In genomic region chr1:156920233-156921052, GRCh38 we compare ENCODE assay signal across 8 cellular contexts. TPM values are rescaled to one million over a fixed set of nuclear protein-coding genes. Genes with fewer than 3 reads are reported as not detected.
DNase-seq lines count a peak whose midpoint lies in the region; ATAC-seq lines count a peak whose summit lies in the region.

Gene LRRC71 (plus strand): TSS chr1:156920632. CDS start chr1:156920804, 172 bp downstream.

- peak within 1 kb of the TSS in 1 of 8 donors; percentile 59 for H3K4me3 Mint-ChIP-seq in naive B cell

- DNase-seq in NCI-H2107 (lab: John Stamatoyannopoulos, UW): peak; percentile 27
- DNase-seq in NCI-H2107 treated with DMSO at 0.1 percent for 48 hours (lab: John Stamatoyannopoulos, UW; ENCODE audit: unreplicated experiment): no peak
- DNase-seq in NCI-H82 treated with DMSO at 0.1 percent for 48 hours (lab: John Stamatoyannopoulos, UW; ENCODE audit: unreplicated experiment): peak; percentile 67
- DNase-seq in activated T-cell treated with anti-CD3 and anti-CD28 coated beads for 48 hours (ENCODE audit: low read depth): peak; percentile 83
- peak; percentile 72 for DNase-seq in fibroblast of gingiva (ENCODE audit: low read depth)
- DNase-seq in naive B cell: no peak
- peak in 5 of 6 experiments; percentile 14 to 53 (median 47) for DNase-seq in stimulated activated naive CD4-positive, alpha-beta T cell (lab: John Stamatoyannopoulos, UW)

- H3K36me3 Mint-ChIP-seq in naive B cell: peaks cover 0 to under 1% of the 10 kb centered on the region in 2 donors

- peak within 1 kb of the TSS in 2 of 6 donors; percentile 51 to 94 for H3K27ac Mint-ChIP-seq in naive B cell

- peaks cover 5 to 18% (median 6%) of the 10 kb centered on the region in 3 donors for H3K4me1 Mint-ChIP-seq in naive B cell

- ATAC-seq in naive B cell (ENCODE audit: low read depth in 2 of 2) (peak; percentile 27 to 34), HG03521 (IDR thresholded peaks at IDR 0.05; ENCODE audit: unreplicated experiment) (no peak)

- peaks cover 0 to 5% (median 0%) of the 10 kb centered on the region in 7 donors for H3K9me3 Mint-ChIP-seq in naive B cell

- peaks cover 53 to 92% (median 66%) of the 10 kb centered on the region in 3 donors for H3K27me3 Mint-ChIP-seq in naive B cell

RNA-seq across cellular contexts. Expression of gene LRRC71, which starts in this region (rescaled TPM):
- not detected for polyA plus RNA-seq in naive B cell (ENCODE audit: low read depth in 6 of 6)

Comparison
In these comparisons a context has a peak if more than half of its experiments do, and no peak if none do; other contexts are left out.
1. DNase-seq: peak in NCI-H2107 (single experiment), NCI-H82 treated with DMSO at 0.1 percent for 48 hours (single experiment), activated T-cell treated with anti-CD3 and anti-CD28 coated beads for 48 hours (single experiment), fibroblast of gingiva (single experiment) and stimulated activated naive CD4-positive, alpha-beta T cell (5 of 6); none in NCI-H2107 treated with DMSO at 0.1 percent for 48 hours (single experiment) and naive B cell (single experiment).
2. Peak in ATAC-seq in naive B cell; RNA of the gene not detected or under 1 TPM.